16 cellular contexts compared by ENCODE assay signal in the genomic region with DNA sequence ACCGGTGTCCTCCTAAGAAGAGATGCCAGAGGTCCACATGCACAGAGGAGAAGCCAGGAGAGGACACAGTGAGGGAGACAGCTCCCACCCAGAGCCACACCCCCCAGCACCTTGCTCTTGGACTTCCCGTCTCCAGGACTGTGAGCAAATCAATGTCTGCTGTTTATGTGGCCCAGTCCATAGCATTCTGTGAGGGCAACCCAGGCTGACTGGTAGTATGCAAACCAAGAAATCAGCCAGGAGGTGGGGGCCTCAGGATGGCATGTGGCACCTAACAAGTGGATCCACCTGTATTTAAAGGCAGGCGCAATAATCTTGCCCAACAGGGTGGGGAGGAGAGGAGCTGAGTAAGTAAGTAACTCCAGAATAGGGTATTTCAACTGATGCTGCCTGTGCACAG.
DNase-seq lines count a peak whose midpoint lies in the region; ATAC-seq and TF ChIP-seq lines count a peak whose summit lies in the region.
"Had no signal": no experiment of that assay in that cellular context is flagged by ENCODE, and none has a peak within 500 bp of the region (broad histone marks: within the 10 kb centered on the region; RNA-seq: fewer than 3 reads in every experiment).

No MANE protein-coding gene starts in this region.

- peaks cover 8% of the 10 kb centered on the region for H3K27me3 Mint-ChIP-seq in H9 (ENCODE audit: low read depth)
- H3K27me3 Mint-ChIP-seq in naive thymus-derived CD4-positive, alpha-beta T cell = peaks cover 0 to 21% (median 0%) of the 10 kb centered on the region in 5 donors

- H3K79me1 ChIP-seq in H9 (ENCODE audit: insufficient read depth, low read depth, low read length, poor library complexity, severe bottlenecking) = no peaks in the 10 kb centered on the region

- H3K36me3 ChIP-seq in naive thymus-derived CD4-positive, alpha-beta T cell (ENCODE audit: control insufficient read depth in 2 of 3, insufficient read depth in 3 of 3, low read length in 3 of 3) = no peaks in the 10 kb centered on the region
- H3K36me3 ChIP-seq in stomach = no peaks in the 10 kb centered on the region
- H3K36me3 ChIP-seq: BLaER1 treated with 17β-estradiol and CSF1 and Interleukin-3, amounts not matched to agents 10 nM and 100 nM had no signal

- H2BK12ac ChIP-seq in H9 (ENCODE audit: insufficient read length, low read depth, low read length) = no peak overlapping the region

- H2AFZ ChIP-seq in H9 (ENCODE audit: low read length) = no peak overlapping the region
- H2AFZ ChIP-seq: GM23338 had no signal

- no peaks in the 10 kb centered on the region for H3K4me1 Mint-ChIP-seq in H9
- H3K4me1 Mint-ChIP-seq in naive thymus-derived CD4-positive, alpha-beta T cell = peaks cover 0 to 25% (median 18%) of the 10 kb centered on the region in 7 donors
- H3K4me1 Mint-ChIP-seq: B cell, GM23338 had no signal

- no peak overlapping the region for H2BK15ac ChIP-seq in H9 (ENCODE audit: low read depth, low read length)

- TF ChIP-seq EP300 in stomach (IDR thresholded peaks at IDR 0.05) = no peak

- no peak overlapping the region for H2BK5ac ChIP-seq in H9 (ENCODE audit: insufficient read length, low read length)

- H3K27ac Mint-ChIP-seq in H9 = no peak overlapping the region
- peak overlapping the region in 5 of 9 donors; percentile 6 to 80 (median 43) for H3K27ac Mint-ChIP-seq in naive thymus-derived CD4-positive, alpha-beta T cell
- H3K27ac Mint-ChIP-seq: B cell; CD8-positive, alpha-beta T cell; GM23338; HFFc6 had no signal

- no CpG with 5 or more reads among the region's 3 CpGs for WGBS in H9 (ENCODE audit: extremely low coverage, insufficient read length, low lambda C conversion rate)
- WGBS in stomach, 5 donors = 74 to 88% (median 80%) methylated on average over 3 of the region's 3 CpGs

- peaks cover 22 to 26% of the 10 kb centered on the region in 2 experiments for H3K9me3 Mint-ChIP-seq in H9
- peaks cover 0 to 8% (median 2%) of the 10 kb centered on the region in 11 donors for H3K9me3 Mint-ChIP-seq in naive thymus-derived CD4-positive, alpha-beta T cell
- H3K9me3 Mint-ChIP-seq: CD8-positive, alpha-beta T cell had no signal

- H3K23me2 ChIP-seq in H9 (ENCODE audit: insufficient read length, low read depth, low read length, poor library complexity, severe bottlenecking) = no peaks in the 10 kb centered on the region

- CTCF ChIA-PET in naive thymus-derived CD4-positive, alpha-beta T cell (lab: Charles Lee) = no interaction called here

- H3K14ac ChIP-seq in H9 (ENCODE audit: insufficient read depth, low read length) = no peak overlapping the region

- no peak overlapping the region for H2BK20ac ChIP-seq in H9 (ENCODE audit: low read depth, low read length, poor library complexity, severe bottlenecking)

- no peak overlapping the region for H3K4me3 ChIP-seq in naive thymus-derived CD4-positive, alpha-beta T cell (ENCODE audit: low read length)
- H3K4me3 ChIP-seq in stomach = no peak overlapping the region
- H3K4me3 ChIP-seq: BLaER1 treated with 17β-estradiol and CSF1 and Interleukin-3, amounts not matched to agents 10 nM and 100 nM; GM23338 had no signal

- no peak for TF ChIP-seq POLR2A in stomach (IDR thresholded peaks at IDR 0.05)

- no peak for ATAC-seq in naive thymus-derived CD4-positive, alpha-beta T cell
- ATAC-seq in HG03175 (IDR thresholded peaks at IDR 0.05; ENCODE audit: unreplicated experiment) = no peak
- ATAC-seq: CD8-positive, alpha-beta T cell; GM23338; HCT116 had no signal

- H3K4me1 ChIP-seq in H9 (ENCODE audit: insufficient read depth, low read length) = no peaks in the 10 kb centered on the region
- H3K4me1 ChIP-seq in naive thymus-derived CD4-positive, alpha-beta T cell (ENCODE audit: control insufficient read depth in 2 of 2, insufficient read depth in 2 of 2, low read length in 2 of 2) = peaks cover 0 to 5% of the 10 kb centered on the region in 2 donors
- H3K4me1 ChIP-seq in stomach = no peaks in the 10 kb centered on the region

- H3K4me3 Mint-ChIP-seq in H9 = no peak overlapping the region
- peak overlapping the region in 1 of 10 donors; percentile 10 for H3K4me3 Mint-ChIP-seq in naive thymus-derived CD4-positive, alpha-beta T cell
- H3K4me3 Mint-ChIP-seq: B cell; CD8-positive, alpha-beta T cell; GM23338; HFFc6 had no signal

- H2AK5ac ChIP-seq in H9 (ENCODE audit: insufficient read length, low read length) = no peak overlapping the region

- H3K36me3 Mint-ChIP-seq in H9 (ENCODE audit: insufficient read depth in 1 of 3, low read depth in 3 of 3) = peaks cover 0 to 18% (median 0%) of the 10 kb centered on the region in 3 experiments; a peak in 4 of 7 replicates
- H3K36me3 Mint-ChIP-seq in naive thymus-derived CD4-positive, alpha-beta T cell = peaks cover 0 to 7% (median 0%) of the 10 kb centered on the region in 5 donors
- H3K36me3 Mint-ChIP-seq: CD8-positive, alpha-beta T cell had no signal

- DNase-seq in H9 = peak; percentile 7
- DNase-seq in activated CD8-positive, alpha-beta memory T cell treated with anti-CD3 and anti-CD28 coated beads, Interleukin-2, amount 50 U/mL, for 48 hours = peak; percentile 33
- no peak for DNase-seq in naive thymus-derived CD4-positive, alpha-beta T cell
- DNase-seq in stomach = peak; percentile 10
- DNase-seq in NCI-H510A (lab: John Stamatoyannopoulos, UW) = no peak
- no peak for DNase-seq in SKM-1 (lab: John Stamatoyannopoulos, UW; ENCODE audit: unreplicated experiment)
- DNase-seq: Calu3; CD8-positive, alpha-beta T cell; DMS79 treated with DMSO at 0.1 percent for 48 hours; GF-D8; HFFc6 had no signal

- no peaks in the 10 kb centered on the region for H3K79me2 ChIP-seq in H9 (ENCODE audit: insufficient read depth, low read length)

- TF ChIP-seq CTCF in H9 (conservative IDR thresholded peaks at IDR 0.05) (no peak), stomach (IDR thresholded peaks at IDR 0.05) (no peak)

- H4K91ac ChIP-seq in H9 (ENCODE audit: insufficient read length, low read depth, low read length) = no peak overlapping the region

- no peak overlapping the region for H3T11ph ChIP-seq in H9 (ENCODE audit: low read length)

- H3K9me3 ChIP-seq in H9 (ENCODE audit: control insufficient read depth, low read depth, low read length) (peaks cover 8% of the 10 kb centered on the region), stomach (peaks cover 0 to 12% (median 9%) of the 10 kb centered on the region in 4 donors)
- no peaks in the 10 kb centered on the region for H3K9me3 ChIP-seq in naive thymus-derived CD4-positive, alpha-beta T cell (ENCODE audit: control insufficient read depth in 2 of 3, low read length in 3 of 3)

- H2BK120ac ChIP-seq in H9 (ENCODE audit: low read depth, low read length, poor library complexity, severe bottlenecking) = no peak overlapping the region

- no peaks in the 10 kb centered on the region for H4K20me1 ChIP-seq in H9 (ENCODE audit: control insufficient read depth, insufficient read depth, insufficient read length)
- H4K20me1 ChIP-seq: BLaER1 treated with 17β-estradiol and CSF1 and Interleukin-3, amounts not matched to agents 10 nM and 100 nM had no signal

- H4K5ac ChIP-seq in H9 (ENCODE audit: insufficient read length, low read depth, low read length) = no peak overlapping the region

- POLR2A ChIA-PET in naive thymus-derived CD4-positive, alpha-beta T cell (lab: Charles Lee) = no interaction called here

- H3K4me2 ChIP-seq in H9 (ENCODE audit: insufficient read depth, insufficient read length, low read length) = no peak overlapping the region
- H3K4me2 ChIP-seq: BLaER1 treated with 17β-estradiol and CSF1 and Interleukin-3, amounts not matched to agents 10 nM and 100 nM; GM23338 had no signal

- H3K9ac ChIP-seq in H9 (ENCODE audit: extremely low read depth, insufficient read length, low read length) = no peak overlapping the region
- H3K9ac ChIP-seq: BLaER1 treated with 17β-estradiol and CSF1 and Interleukin-3, amounts not matched to agents 10 nM and 100 nM had no signal

- H3K27ac ChIP-seq in H9 (ENCODE audit: insufficient read length, low read depth, low read length) (no peak overlapping the region), stomach (no peak overlapping the region)
- H3K27ac ChIP-seq in naive thymus-derived CD4-positive, alpha-beta T cell (ENCODE audit: low read depth, low read length) = no peak overlapping the region
- H3K27ac ChIP-seq: BLaER1 treated with 17β-estradiol and CSF1 and Interleukin-3, amounts not matched to agents 10 nM and 100 nM had no signal

- H3K56ac ChIP-seq in H9 (ENCODE audit: insufficient read length, low read depth, low read length) = no peak overlapping the region

- no peaks in the 10 kb centered on the region for H3K27me3 ChIP-seq in H9 (ENCODE audit: insufficient read depth, low read length)
- no peaks in the 10 kb centered on the region for H3K27me3 ChIP-seq in naive thymus-derived CD4-positive, alpha-beta T cell (ENCODE audit: control insufficient read depth in 2 of 2, insufficient read depth in 2 of 2, low read length in 2 of 2)
- peaks cover 0 to 67% (median 16%) of the 10 kb centered on the region in 3 donors for H3K27me3 ChIP-seq in stomach
- H3K27me3 ChIP-seq: BLaER1 treated with 17β-estradiol and CSF1 and Interleukin-3, amounts not matched to agents 10 nM and 100 nM had no signal

- H3K23ac ChIP-seq in H9 (ENCODE audit: insufficient read length, low read depth, low read length) = no peak overlapping the region

- intact Hi-C loops in naive thymus-derived CD4-positive, alpha-beta T cell (cut with micrococcal nuclease) = no loop called here
- intact Hi-C loops in stomach (cut with DNase I; ENCODE audit: low total_unique reads) = no loop called here

- no peak overlapping the region for H3K4ac ChIP-seq in H9 (ENCODE audit: low read depth, low read length)

- H3K18ac ChIP-seq in H9 (ENCODE audit: insufficient read length, low read depth, low read length) = no peak overlapping the region

- no peak overlapping the region for H4K8ac ChIP-seq in H9 (replicated peaks; ENCODE audit: insufficient read length, low read depth, low read length)

Comparison
In these comparisons a context has a peak if more than half of its experiments do, and no peak if none do; other contexts are left out.
1. DNase-seq: peak in H9 (single experiment), activated CD8-positive, alpha-beta memory T cell treated with anti-CD3 and anti-CD28 coated beads, Interleukin-2, amount 50 U/mL, for 48 hours (single experiment) and stomach (single experiment); none in naive thymus-derived CD4-positive, alpha-beta T cell (0 of 9), NCI-H510A (single experiment) and SKM-1 (single experiment).
2. H3K27ac Mint-ChIP-seq: peak in naive thymus-derived CD4-positive, alpha-beta T cell (5 of 9); none in H9 (0 of 3).